Comparison of ENCODE assay signal across 9 cellular contexts in the genomic region with DNA sequence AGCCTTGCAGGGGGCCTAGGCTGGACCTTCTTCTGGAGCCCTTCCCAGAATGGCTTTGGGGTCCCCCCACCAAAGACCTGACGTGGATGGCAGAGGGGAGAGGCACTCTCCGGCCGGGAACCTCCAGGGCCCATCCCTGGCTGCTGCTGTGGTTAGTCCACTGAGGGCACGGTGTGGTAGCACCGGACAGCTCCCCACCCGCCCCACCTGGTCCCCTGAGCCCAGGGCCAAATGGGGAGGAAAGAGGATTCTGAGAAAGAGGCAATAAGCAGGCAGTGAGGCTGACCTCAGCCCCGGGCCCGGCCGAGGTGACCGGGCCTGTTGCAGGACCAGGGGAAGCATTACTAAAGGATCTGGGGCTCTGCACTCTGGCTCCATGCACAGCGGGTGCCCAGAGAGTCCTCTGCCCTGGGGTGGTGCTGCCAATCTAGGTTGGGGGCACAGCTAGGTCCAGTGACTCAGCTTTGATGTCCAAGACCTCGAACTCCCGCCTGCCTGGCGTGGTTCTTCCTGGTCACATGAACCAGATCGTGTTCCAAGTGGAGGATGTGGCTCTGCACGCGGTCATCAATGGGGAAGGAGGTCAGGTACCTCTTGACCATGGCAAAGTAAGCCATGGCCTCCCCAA. TPM values are rescaled to one million over a fixed set of nuclear protein-coding genes. Genes with fewer than 3 reads are reported as not detected.
DNase-seq lines count a peak whose midpoint lies in the region; ATAC-seq and TF ChIP-seq lines count a peak whose summit lies in the region.
"Had no signal": no experiment of that assay in that cellular context is flagged by ENCODE, and none has a peak within 500 bp of the region (broad histone marks: within the 10 kb centered on the region; RNA-seq: fewer than 3 reads in every experiment).

No MANE protein-coding gene starts in this region.

- peaks cover 0 to 12% (median 6%) of the 10 kb centered on the region in 5 donors for H3K36me3 ChIP-seq in subcutaneous abdominal adipose tissue (ENCODE audit: control insufficient read depth in 5 of 5, insufficient read depth in 5 of 5, low read length in 5 of 5)

- no peak for DNase-seq in activated T-cell treated with anti-CD3 and anti-CD28 coated beads, Interleukin-2, amount 50 U/mL, for 24 hours
- DNase-seq in activated T-cell treated with anti-CD3 and anti-CD28 coated beads, Interleukin-2, amount 50 U/mL, for 48 hours = no peak
- DNase-seq in activated T-helper 1 cell treated with anti-CD3 and anti-CD28 coated beads, Interleukin-12 subunit alpha, Interleukin-12 subunit beta, Interleukin-2, Interleukin-4 antibody, amounts not matched to agents 30 ng/mL and 10 ng/mL and 1 ng/mL, durations not matched to agents 14 hours and 24 hours and 36 hours (ENCODE audit: low spot score) = no peak
- DNase-seq in glutamatergic neuron = no peak
- no peak for DNase-seq in NCI-H345 treated with DMSO at 0.1 percent for 48 hours (lab: John Stamatoyannopoulos, UW; ENCODE audit: unreplicated experiment)
- DNase-seq in mesenteric fat pad (ENCODE audit: low spot score) = no peak
- DNase-seq: activated CD8-positive, alpha-beta memory T cell treated with anti-CD3 and anti-CD28 coated beads, Interleukin-2, amount 50 U/mL, for 4 hours had no signal

- H3K9me3 Mint-ChIP-seq in activated T-cell treated with anti-CD3 and anti-CD28 coated beads, Interleukin-2, amount 50 U/mL, for 24 hours = no peaks in the 10 kb centered on the region
- no peaks in the 10 kb centered on the region for H3K9me3 Mint-ChIP-seq in activated T-helper 1 cell treated with anti-CD3 and anti-CD28 coated beads, Interleukin-12 subunit alpha, Interleukin-12 subunit beta, Interleukin-2, Interleukin-4 antibody, amounts not matched to agents 30 ng/mL and 10 ng/mL and 1 ng/mL, durations not matched to agents 14 hours and 24 hours and 36 hours
- peaks cover 5% of the 10 kb centered on the region for H3K9me3 Mint-ChIP-seq in glutamatergic neuron (ENCODE audit: unreplicated experiment)

- intact Hi-C loops in activated T-helper 1 cell treated with anti-CD3 and anti-CD28 coated beads, Interleukin-12 subunit alpha, Interleukin-12 subunit beta, Interleukin-2, Interleukin-4 antibody, amounts not matched to agents 30 ng/mL and 10 ng/mL and 1 ng/mL, durations not matched to agents 14 hours and 24 hours and 36 hours (cut with micrococcal nuclease) = no loop called here

- H3K9ac ChIP-seq in subcutaneous abdominal adipose tissue (ENCODE audit: low read length in 5 of 5) = peak overlapping the region in 2 of 5 donors; percentile 64 to 75

- peak overlapping the region; percentile 8 to 89 (median 81) for H3K4me3 ChIP-seq in subcutaneous abdominal adipose tissue (ENCODE audit: low read depth in 1 of 5, low read length in 5 of 5)

- no peaks in the 10 kb centered on the region for H3K9me3 ChIP-seq in subcutaneous abdominal adipose tissue (ENCODE audit: control insufficient read depth in 5 of 5, low read length in 5 of 5)

- peaks cover 56% of the 10 kb centered on the region for H3K4me1 Mint-ChIP-seq in activated T-cell treated with anti-CD3 and anti-CD28 coated beads, Interleukin-2, amount 50 U/mL, for 24 hours (ENCODE audit: low read depth)
- H3K4me1 Mint-ChIP-seq in activated T-helper 1 cell treated with anti-CD3 and anti-CD28 coated beads, Interleukin-12 subunit alpha, Interleukin-12 subunit beta, Interleukin-2, Interleukin-4 antibody, amounts not matched to agents 30 ng/mL and 10 ng/mL and 1 ng/mL, durations not matched to agents 14 hours and 24 hours and 36 hours (ENCODE audit: low read depth) = peaks cover 54% of the 10 kb centered on the region
- H3K4me1 Mint-ChIP-seq in glutamatergic neuron (ENCODE audit: low read depth, unreplicated experiment) = peaks cover 11% of the 10 kb centered on the region

- ATAC-seq in HG02759 (IDR thresholded peaks at IDR 0.05; ENCODE audit: unreplicated experiment) = no peak

- H3K27me3 Mint-ChIP-seq in activated T-cell treated with anti-CD3 and anti-CD28 coated beads, Interleukin-2, amount 50 U/mL, for 24 hours = peaks cover 5% of the 10 kb centered on the region
- H3K27me3 Mint-ChIP-seq in activated T-helper 1 cell treated with anti-CD3 and anti-CD28 coated beads, Interleukin-12 subunit alpha, Interleukin-12 subunit beta, Interleukin-2, Interleukin-4 antibody, amounts not matched to agents 30 ng/mL and 10 ng/mL and 1 ng/mL, durations not matched to agents 14 hours and 24 hours and 36 hours (ENCODE audit: insufficient read depth) = peaks cover 10% of the 10 kb centered on the region
- peaks cover 13% of the 10 kb centered on the region for H3K27me3 Mint-ChIP-seq in glutamatergic neuron (ENCODE audit: unreplicated experiment)

- peak overlapping the region; percentile 63 for H3K4me3 Mint-ChIP-seq in activated T-cell treated with anti-CD3 and anti-CD28 coated beads, Interleukin-2, amount 50 U/mL, for 24 hours
- H3K4me3 Mint-ChIP-seq in activated T-helper 1 cell treated with anti-CD3 and anti-CD28 coated beads, Interleukin-12 subunit alpha, Interleukin-12 subunit beta, Interleukin-2, Interleukin-4 antibody, amounts not matched to agents 30 ng/mL and 10 ng/mL and 1 ng/mL, durations not matched to agents 14 hours and 24 hours and 36 hours = peak overlapping the region; percentile 74
- H3K4me3 Mint-ChIP-seq in glutamatergic neuron (ENCODE audit: unreplicated experiment) = peak overlapping the region; percentile 59

- H3K36me3 Mint-ChIP-seq in activated T-cell treated with anti-CD3 and anti-CD28 coated beads, Interleukin-2, amount 50 U/mL, for 24 hours (ENCODE audit: low read depth) = peaks cover 27% of the 10 kb centered on the region
- peaks cover 8% of the 10 kb centered on the region for H3K36me3 Mint-ChIP-seq in activated T-helper 1 cell treated with anti-CD3 and anti-CD28 coated beads, Interleukin-12 subunit alpha, Interleukin-12 subunit beta, Interleukin-2, Interleukin-4 antibody, amounts not matched to agents 30 ng/mL and 10 ng/mL and 1 ng/mL, durations not matched to agents 14 hours and 24 hours and 36 hours (ENCODE audit: low read depth)
- no peaks in the 10 kb centered on the region for H3K36me3 Mint-ChIP-seq in glutamatergic neuron (ENCODE audit: unreplicated experiment)

- peaks cover 4 to 46% (median 41%) of the 10 kb centered on the region in 5 donors for H3K4me1 ChIP-seq in subcutaneous abdominal adipose tissue (ENCODE audit: control insufficient read depth in 5 of 5, insufficient read depth in 5 of 5, low read length in 5 of 5)

- no peak for TF ChIP-seq CTCF in glutamatergic neuron (IDR thresholded peaks at IDR 0.05; ENCODE audit: partially characterized antibody, unreplicated experiment)

- no peak overlapping the region for H3K27ac ChIP-seq in subcutaneous abdominal adipose tissue (ENCODE audit: low read depth, low read length)

- H3K27ac Mint-ChIP-seq in activated T-cell treated with anti-CD3 and anti-CD28 coated beads, Interleukin-2, amount 50 U/mL, for 24 hours = peak overlapping the region; percentile 90
- no peak overlapping the region for H3K27ac Mint-ChIP-seq in activated T-helper 1 cell treated with anti-CD3 and anti-CD28 coated beads, Interleukin-12 subunit alpha, Interleukin-12 subunit beta, Interleukin-2, Interleukin-4 antibody, amounts not matched to agents 30 ng/mL and 10 ng/mL and 1 ng/mL, durations not matched to agents 14 hours and 24 hours and 36 hours
- H3K27ac Mint-ChIP-seq in glutamatergic neuron (ENCODE audit: unreplicated experiment) = no peak overlapping the region

- no peaks in the 10 kb centered on the region for H3K27me3 ChIP-seq in subcutaneous abdominal adipose tissue (ENCODE audit: control insufficient read depth in 5 of 5, insufficient read depth in 4 of 5, low read length in 5 of 5)

RNA-seq across cellular contexts. Expression of a gene that starts 2.2 kb away (rescaled TPM):
- total RNA-seq in activated T-helper 1 cell treated with anti-CD3 and anti-CD28 coated beads, Interleukin-12 subunit alpha, Interleukin-12 subunit beta, Interleukin-2, Interleukin-4 antibody, amounts not matched to agents 30 ng/mL and 10 ng/mL and 1 ng/mL, durations not matched to agents 14 hours and 24 hours and 36 hours = 72.3 and 80.2 TPM in 2 replicates
- total RNA-seq in glutamatergic neuron (ENCODE audit: unreplicated experiment) (47.1 TPM), mesenteric fat pad (97.3 TPM)

RNA-seq across cellular contexts. Expression of a gene that starts 3.1 kb away (rescaled TPM):
- total RNA-seq in activated T-helper 1 cell treated with anti-CD3 and anti-CD28 coated beads, Interleukin-12 subunit alpha, Interleukin-12 subunit beta, Interleukin-2, Interleukin-4 antibody, amounts not matched to agents 30 ng/mL and 10 ng/mL and 1 ng/mL, durations not matched to agents 14 hours and 24 hours and 36 hours = 0.12 TPM in 1 of 2 replicates, not detected in the other
- total RNA-seq in glutamatergic neuron (ENCODE audit: unreplicated experiment) (0.22 TPM), mesenteric fat pad (not detected)

RNA-seq across cellular contexts. Expression of a gene that starts 11.8 kb away (rescaled TPM):
- 71.7 and 76.2 TPM in 2 replicates for total RNA-seq in activated T-helper 1 cell treated with anti-CD3 and anti-CD28 coated beads, Interleukin-12 subunit alpha, Interleukin-12 subunit beta, Interleukin-2, Interleukin-4 antibody, amounts not matched to agents 30 ng/mL and 10 ng/mL and 1 ng/mL, durations not matched to agents 14 hours and 24 hours and 36 hours
- total RNA-seq in glutamatergic neuron (ENCODE audit: unreplicated experiment) (27.6 TPM), mesenteric fat pad (18.0 TPM)

RNA-seq across cellular contexts. Expression of a gene that starts 16.8 kb away (rescaled TPM):
- 55.5 and 64.6 TPM in 2 replicates for total RNA-seq in activated T-helper 1 cell treated with anti-CD3 and anti-CD28 coated beads, Interleukin-12 subunit alpha, Interleukin-12 subunit beta, Interleukin-2, Interleukin-4 antibody, amounts not matched to agents 30 ng/mL and 10 ng/mL and 1 ng/mL, durations not matched to agents 14 hours and 24 hours and 36 hours
- total RNA-seq in glutamatergic neuron (ENCODE audit: unreplicated experiment) (54.6 TPM), mesenteric fat pad (37.5 TPM)

RNA-seq across cellular contexts. Expression of a gene that starts 36.0 kb away (rescaled TPM):
- 14.9 and 15.0 TPM in 2 replicates for total RNA-seq in activated T-helper 1 cell treated with anti-CD3 and anti-CD28 coated beads, Interleukin-12 subunit alpha, Interleukin-12 subunit beta, Interleukin-2, Interleukin-4 antibody, amounts not matched to agents 30 ng/mL and 10 ng/mL and 1 ng/mL, durations not matched to agents 14 hours and 24 hours and 36 hours
- total RNA-seq in glutamatergic neuron (ENCODE audit: unreplicated experiment) = 8.1 TPM
- total RNA-seq in mesenteric fat pad = 13.2 TPM
